1 cellular context compared by ENCODE assay signal in the genomic region with DNA sequence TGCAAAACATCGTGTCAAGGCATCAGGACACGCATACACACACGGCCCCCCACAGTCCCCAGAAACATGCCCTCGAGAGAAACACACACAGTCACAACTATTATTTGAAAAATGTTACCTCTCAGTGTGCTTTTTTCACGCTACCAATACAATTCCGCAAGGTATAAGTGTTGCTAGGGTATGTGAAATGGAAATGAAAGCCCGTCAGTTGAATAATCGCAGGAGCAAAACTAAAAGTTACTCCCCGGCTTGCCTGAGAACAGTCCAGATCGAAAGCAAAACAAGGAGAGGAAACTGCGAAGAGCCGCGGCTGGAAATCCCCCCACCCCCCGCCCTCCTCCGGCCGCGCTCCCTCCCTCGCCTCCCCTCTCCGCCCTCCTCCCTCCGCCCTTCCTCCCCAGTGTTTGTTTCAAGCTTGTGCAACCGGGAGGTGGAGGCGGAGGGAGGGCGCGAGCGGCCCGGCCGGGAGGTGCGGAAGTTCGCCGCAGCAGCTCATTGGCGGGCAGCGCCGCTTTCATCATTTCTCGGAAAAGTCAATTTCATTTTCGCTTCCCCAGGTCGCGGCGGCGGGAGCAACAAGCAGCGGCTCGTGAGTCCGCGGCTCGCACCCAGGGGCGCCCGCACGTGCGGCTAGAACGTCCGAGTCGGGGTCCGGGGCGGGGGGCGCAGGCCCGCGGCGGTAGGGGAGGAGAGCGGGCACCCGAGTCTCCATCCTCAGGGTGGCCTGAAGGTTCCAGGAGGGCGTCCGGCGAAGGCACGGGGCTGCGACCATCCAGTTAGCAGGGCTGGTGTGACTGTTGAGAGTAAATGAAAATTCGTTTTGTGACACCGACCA.
TF ChIP-seq lines count a peak whose summit lies in the region.

TSS of gene IRF2 (minus strand) at position 290 of the 835 bp plus-strand sequence. CDS start 45,486 bp downstream, outside the sequence.

TF ChIP-seq in K562, 482 proteins besides CTCF, POLR2A, EP300 and RAD21 (continued from another document and continues in another):
- no peak for TF ChIP-seq NFE2L1 (tag; IDR thresholded peaks at IDR 0.05; ENCODE audit: borderline replicate concordance, low read depth)
- TF ChIP-seq CBFA2T3 (IDR thresholded peaks at IDR 0.05) = no peak
- TF ChIP-seq MAZ (CRISPR knock-in tag; conservative IDR thresholded peaks at IDR 0.05 in 1 of 2, IDR thresholded peaks at IDR 0.05 in 1 of 2) = peak; percentile 91 to 97
- no peak for TF ChIP-seq NR1H2 (CRISPR knock-in tag; IDR thresholded peaks at IDR 0.05)
- TF ChIP-seq GTF2A2 (tag; IDR thresholded peaks at IDR 0.05) = no peak
- TF ChIP-seq CREM (IDR thresholded peaks at IDR 0.05; ENCODE audit: low read depth) = 0 out of 2 replicates have a peak, but pooled peaks have one; percentile 11
- no peak for TF ChIP-seq ZSCAN32 (CRISPR knock-in tag; IDR thresholded peaks at IDR 0.05)
- TF ChIP-seq SMARCE1 (IDR thresholded peaks at IDR 0.05) = no peak; the same call in 1 of the 2 replicates
- TF ChIP-seq, protein P1, sequence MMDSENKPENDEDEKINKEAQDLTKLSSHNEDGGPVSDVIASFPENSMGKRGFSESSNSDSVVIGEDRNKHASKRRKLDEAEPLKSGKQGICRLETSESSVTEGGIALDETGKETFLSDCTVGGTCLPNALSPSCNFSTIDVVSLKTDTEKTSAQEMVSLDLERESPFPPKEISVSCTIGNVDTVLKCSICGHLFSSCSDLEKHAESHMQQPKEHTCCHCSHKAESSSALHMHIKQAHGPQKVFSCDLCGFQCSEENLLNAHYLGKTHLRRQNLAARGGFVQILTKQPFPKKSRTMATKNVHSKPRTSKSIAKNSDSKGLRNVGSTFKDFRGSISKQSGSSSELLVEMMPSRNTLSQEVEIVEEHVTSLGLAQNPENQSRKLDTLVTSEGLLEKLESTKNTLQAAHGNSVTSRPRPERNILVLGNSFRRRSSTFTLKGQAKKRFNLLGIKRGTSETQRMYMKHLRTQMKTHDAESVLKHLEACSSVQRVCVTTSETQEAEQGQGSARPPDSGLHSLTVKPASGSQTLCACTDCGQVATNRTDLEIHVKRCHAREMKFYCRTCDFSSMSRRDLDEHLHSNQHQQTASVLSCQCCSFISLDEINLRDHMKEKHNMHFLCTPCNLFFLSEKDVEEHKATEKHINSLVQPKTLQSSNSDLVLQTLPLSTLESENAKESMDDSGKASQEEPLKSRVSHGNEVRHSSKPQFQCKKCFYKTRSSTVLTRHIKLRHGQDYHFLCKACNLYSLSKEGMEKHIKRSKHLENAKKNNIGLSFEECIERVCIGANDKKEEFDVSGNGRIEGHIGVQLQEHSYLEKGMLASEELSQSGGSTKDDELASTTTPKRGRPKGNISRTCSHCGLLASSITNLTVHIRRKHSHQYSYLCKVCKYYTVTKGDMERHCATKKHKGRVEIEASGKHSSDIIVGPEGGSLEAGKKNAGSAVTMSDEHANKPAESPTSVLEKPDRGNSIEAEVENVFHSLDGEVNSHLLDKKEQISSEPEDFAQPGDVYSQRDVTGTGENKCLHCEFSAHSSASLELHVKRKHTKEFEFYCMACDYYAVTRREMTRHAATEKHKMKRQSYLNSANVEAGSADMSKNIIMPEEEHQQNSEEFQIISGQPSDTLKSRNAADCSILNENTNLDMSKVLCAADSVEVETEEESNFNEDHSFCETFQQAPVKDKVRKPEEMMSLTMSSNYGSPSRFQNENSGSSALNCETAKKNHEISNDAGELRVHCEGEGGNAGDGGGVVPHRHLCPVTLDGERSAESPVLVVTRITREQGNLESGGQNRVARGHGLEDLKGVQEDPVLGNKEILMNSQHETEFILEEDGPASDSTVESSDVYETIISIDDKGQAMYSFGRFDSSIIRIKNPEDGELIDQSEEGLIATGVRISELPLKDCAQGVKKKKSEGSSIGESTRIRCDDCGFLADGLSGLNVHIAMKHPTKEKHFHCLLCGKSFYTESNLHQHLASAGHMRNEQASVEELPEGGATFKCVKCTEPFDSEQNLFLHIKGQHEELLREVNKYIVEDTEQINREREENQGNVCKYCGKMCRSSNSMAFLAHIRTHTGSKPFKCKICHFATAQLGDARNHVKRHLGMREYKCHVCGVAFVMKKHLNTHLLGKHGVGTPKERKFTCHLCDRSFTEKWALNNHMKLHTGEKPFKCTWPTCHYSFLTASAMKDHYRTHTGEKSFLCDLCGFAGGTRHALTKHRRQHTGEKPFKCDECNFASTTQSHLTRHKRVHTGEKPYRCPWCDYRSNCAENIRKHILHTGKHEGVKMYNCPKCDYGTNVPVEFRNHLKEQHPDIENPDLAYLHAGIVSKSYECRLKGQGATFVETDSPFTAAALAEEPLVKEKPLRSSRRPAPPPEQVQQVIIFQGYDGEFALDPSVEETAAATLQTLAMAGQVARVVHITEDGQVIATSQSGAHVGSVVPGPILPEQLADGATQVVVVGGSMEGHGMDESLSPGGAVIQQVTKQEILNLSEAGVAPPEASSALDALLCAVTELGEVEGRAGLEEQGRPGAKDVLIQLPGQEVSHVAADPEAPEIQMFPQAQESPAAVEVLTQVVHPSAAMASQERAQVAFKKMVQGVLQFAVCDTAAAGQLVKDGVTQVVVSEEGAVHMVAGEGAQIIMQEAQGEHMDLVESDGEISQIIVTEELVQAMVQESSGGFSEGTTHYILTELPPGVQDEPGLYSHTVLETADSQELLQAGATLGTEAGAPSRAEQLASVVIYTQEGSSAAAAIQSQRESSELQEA (IDR thresholded peaks at IDR 0.05; ENCODE audit: low read depth) = no peak
- no peak for TF ChIP-seq SREBF1 (IDR thresholded peaks at IDR 0.05; ENCODE audit: borderline replicate concordance, low read depth, low read length)
- TF ChIP-seq ZNF263 (CRISPR knock-in tag; IDR thresholded peaks at IDR 0.05; ENCODE audit: borderline replicate concordance) = peak; percentile 96
- no peak for TF ChIP-seq ZNF184 (CRISPR knock-in tag; IDR thresholded peaks at IDR 0.05)
- no peak for TF ChIP-seq HIVEP1 (CRISPR knock-in tag; IDR thresholded peaks at IDR 0.05)
- peak in 1 of 2 experiments; percentile 71; a peak in 1 of 4 replicates for TF ChIP-seq TBL1XR1 (IDR thresholded peaks at IDR 0.05; ENCODE audit: low read length in 2 of 2)
- TF ChIP-seq PHTF2 (CRISPR knock-in tag; IDR thresholded peaks at IDR 0.05) = no peak
- TF ChIP-seq, protein P2, sequence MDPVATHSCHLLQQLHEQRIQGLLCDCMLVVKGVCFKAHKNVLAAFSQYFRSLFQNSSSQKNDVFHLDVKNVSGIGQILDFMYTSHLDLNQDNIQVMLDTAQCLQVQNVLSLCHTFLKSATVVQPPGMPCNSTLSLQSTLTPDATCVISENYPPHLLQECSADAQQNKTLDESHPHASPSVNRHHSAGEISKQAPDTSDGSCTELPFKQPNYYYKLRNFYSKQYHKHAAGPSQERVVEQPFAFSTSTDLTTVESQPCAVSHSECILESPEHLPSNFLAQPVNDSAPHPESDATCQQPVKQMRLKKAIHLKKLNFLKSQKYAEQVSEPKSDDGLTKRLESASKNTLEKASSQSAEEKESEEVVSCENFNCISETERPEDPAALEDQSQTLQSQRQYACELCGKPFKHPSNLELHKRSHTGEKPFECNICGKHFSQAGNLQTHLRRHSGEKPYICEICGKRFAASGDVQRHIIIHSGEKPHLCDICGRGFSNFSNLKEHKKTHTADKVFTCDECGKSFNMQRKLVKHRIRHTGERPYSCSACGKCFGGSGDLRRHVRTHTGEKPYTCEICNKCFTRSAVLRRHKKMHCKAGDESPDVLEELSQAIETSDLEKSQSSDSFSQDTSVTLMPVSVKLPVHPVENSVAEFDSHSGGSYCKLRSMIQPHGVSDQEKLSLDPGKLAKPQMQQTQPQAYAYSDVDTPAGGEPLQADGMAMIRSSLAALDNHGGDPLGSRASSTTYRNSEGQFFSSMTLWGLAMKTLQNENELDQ (CRISPR knock-in tag; IDR thresholded peaks at IDR 0.05; ENCODE audit: borderline replicate concordance) = no peak
- no peak for TF ChIP-seq CHCHD3 (CRISPR knock-in tag; IDR thresholded peaks at IDR 0.05)
- TF ChIP-seq, protein P3, sequence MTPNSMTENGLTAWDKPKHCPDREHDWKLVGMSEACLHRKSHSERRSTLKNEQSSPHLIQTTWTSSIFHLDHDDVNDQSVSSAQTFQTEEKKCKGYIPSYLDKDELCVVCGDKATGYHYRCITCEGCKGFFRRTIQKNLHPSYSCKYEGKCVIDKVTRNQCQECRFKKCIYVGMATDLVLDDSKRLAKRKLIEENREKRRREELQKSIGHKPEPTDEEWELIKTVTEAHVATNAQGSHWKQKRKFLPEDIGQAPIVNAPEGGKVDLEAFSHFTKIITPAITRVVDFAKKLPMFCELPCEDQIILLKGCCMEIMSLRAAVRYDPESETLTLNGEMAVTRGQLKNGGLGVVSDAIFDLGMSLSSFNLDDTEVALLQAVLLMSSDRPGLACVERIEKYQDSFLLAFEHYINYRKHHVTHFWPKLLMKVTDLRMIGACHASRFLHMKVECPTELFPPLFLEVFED (CRISPR knock-in tag; conservative IDR thresholded peaks at IDR 0.05) = no peak
- TF ChIP-seq HDAC3 (IDR thresholded peaks at IDR 0.05; ENCODE audit: borderline replicate concordance, partially characterized antibody) = peak; percentile 37
- no peak for TF ChIP-seq TSC22D4 (tag; IDR thresholded peaks at IDR 0.05)
- no peak for TF ChIP-seq ZNF121 (CRISPR knock-in tag; conservative IDR thresholded peaks at IDR 0.05)
- no peak for TF ChIP-seq ZNF217 (CRISPR knock-in tag; IDR thresholded peaks at IDR 0.05)
- no peak for TF ChIP-seq SMARCB1 (IDR thresholded peaks at IDR 0.05; ENCODE audit: insufficient read length, low read depth)
- TF ChIP-seq RFX7 (CRISPR knock-in tag; IDR thresholded peaks at IDR 0.05) = no peak
- no peak for TF ChIP-seq NR3C1 (CRISPR knock-in tag; IDR thresholded peaks at IDR 0.05)
- TF ChIP-seq, protein P4, sequence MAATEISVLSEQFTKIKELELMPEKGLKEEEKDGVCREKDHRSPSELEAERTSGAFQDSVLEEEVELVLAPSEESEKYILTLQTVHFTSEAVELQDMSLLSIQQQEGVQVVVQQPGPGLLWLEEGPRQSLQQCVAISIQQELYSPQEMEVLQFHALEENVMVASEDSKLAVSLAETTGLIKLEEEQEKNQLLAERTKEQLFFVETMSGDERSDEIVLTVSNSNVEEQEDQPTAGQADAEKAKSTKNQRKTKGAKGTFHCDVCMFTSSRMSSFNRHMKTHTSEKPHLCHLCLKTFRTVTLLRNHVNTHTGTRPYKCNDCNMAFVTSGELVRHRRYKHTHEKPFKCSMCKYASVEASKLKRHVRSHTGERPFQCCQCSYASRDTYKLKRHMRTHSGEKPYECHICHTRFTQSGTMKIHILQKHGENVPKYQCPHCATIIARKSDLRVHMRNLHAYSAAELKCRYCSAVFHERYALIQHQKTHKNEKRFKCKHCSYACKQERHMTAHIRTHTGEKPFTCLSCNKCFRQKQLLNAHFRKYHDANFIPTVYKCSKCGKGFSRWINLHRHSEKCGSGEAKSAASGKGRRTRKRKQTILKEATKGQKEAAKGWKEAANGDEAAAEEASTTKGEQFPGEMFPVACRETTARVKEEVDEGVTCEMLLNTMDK (IDR thresholded peaks at IDR 0.05; ENCODE audit: borderline replicate concordance, insufficient read depth, low read depth, low read length, poor library complexity, severe bottlenecking) = no peak
- TF ChIP-seq CBX8 (IDR thresholded peaks at IDR 0.05; ENCODE audit: borderline replicate concordance, extremely low read depth, low read depth, low read length, poor library complexity, severe bottlenecking) = no peak
- TF ChIP-seq, protein P5, sequence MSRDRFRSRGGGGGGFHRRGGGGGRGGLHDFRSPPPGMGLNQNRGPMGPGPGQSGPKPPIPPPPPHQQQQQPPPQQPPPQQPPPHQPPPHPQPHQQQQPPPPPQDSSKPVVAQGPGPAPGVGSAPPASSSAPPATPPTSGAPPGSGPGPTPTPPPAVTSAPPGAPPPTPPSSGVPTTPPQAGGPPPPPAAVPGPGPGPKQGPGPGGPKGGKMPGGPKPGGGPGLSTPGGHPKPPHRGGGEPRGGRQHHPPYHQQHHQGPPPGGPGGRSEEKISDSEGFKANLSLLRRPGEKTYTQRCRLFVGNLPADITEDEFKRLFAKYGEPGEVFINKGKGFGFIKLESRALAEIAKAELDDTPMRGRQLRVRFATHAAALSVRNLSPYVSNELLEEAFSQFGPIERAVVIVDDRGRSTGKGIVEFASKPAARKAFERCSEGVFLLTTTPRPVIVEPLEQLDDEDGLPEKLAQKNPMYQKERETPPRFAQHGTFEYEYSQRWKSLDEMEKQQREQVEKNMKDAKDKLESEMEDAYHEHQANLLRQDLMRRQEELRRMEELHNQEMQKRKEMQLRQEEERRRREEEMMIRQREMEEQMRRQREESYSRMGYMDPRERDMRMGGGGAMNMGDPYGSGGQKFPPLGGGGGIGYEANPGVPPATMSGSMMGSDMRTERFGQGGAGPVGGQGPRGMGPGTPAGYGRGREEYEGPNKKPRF (IDR thresholded peaks at IDR 0.05; ENCODE audit: low read depth, low read length) = no peak
- TF ChIP-seq MCM5 (IDR thresholded peaks at IDR 0.05; ENCODE audit: low read depth) = no peak
- TF ChIP-seq SMAD3 (CRISPR knock-in tag; conservative IDR thresholded peaks at IDR 0.05) = no peak
- TF ChIP-seq SMARCA4 (IDR thresholded peaks at IDR 0.05) = no peak
- no peak for TF ChIP-seq TCF7L2 (IDR thresholded peaks at IDR 0.05; ENCODE audit: low read depth, low read length)
- TF ChIP-seq DDX20 (tag; IDR thresholded peaks at IDR 0.05; ENCODE audit: low read depth) = no peak
- TF ChIP-seq ZNF165 (CRISPR knock-in tag; IDR thresholded peaks at IDR 0.05; ENCODE audit: borderline replicate concordance) = no peak
- TF ChIP-seq DMBX1 (CRISPR knock-in tag; IDR thresholded peaks at IDR 0.05; ENCODE audit: borderline replicate concordance) = no peak
- peak in 1 of 2 experiments; percentile 68; a peak in 1 of 4 replicates for TF ChIP-seq SIN3A (IDR thresholded peaks at IDR 0.05; ENCODE audit: borderline replicate concordance in 2 of 2, control insufficient read depth in 1 of 2, low read depth in 2 of 2, low read length in 2 of 2)
- TF ChIP-seq ZNF780A (CRISPR knock-in tag; IDR thresholded peaks at IDR 0.05) = no peak
- TF ChIP-seq KDM2B (CRISPR knock-in tag; IDR thresholded peaks at IDR 0.05) = no peak
- no peak for TF ChIP-seq SP1 (CRISPR knock-in tag; IDR thresholded peaks at IDR 0.05)
- TF ChIP-seq, protein P6, sequence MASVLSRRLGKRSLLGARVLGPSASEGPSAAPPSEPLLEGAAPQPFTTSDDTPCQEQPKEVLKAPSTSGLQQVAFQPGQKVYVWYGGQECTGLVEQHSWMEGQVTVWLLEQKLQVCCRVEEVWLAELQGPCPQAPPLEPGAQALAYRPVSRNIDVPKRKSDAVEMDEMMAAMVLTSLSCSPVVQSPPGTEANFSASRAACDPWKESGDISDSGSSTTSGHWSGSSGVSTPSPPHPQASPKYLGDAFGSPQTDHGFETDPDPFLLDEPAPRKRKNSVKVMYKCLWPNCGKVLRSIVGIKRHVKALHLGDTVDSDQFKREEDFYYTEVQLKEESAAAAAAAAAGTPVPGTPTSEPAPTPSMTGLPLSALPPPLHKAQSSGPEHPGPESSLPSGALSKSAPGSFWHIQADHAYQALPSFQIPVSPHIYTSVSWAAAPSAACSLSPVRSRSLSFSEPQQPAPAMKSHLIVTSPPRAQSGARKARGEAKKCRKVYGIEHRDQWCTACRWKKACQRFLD (CRISPR knock-in tag; IDR thresholded peaks at IDR 0.05) = no peak
- TF ChIP-seq, protein P7, sequence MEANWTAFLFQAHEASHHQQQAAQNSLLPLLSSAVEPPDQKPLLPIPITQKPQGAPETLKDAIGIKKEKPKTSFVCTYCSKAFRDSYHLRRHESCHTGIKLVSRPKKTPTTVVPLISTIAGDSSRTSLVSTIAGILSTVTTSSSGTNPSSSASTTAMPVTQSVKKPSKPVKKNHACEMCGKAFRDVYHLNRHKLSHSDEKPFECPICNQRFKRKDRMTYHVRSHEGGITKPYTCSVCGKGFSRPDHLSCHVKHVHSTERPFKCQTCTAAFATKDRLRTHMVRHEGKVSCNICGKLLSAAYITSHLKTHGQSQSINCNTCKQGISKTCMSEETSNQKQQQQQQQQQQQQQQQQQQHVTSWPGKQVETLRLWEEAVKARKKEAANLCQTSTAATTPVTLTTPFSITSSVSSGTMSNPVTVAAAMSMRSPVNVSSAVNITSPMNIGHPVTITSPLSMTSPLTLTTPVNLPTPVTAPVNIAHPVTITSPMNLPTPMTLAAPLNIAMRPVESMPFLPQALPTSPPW (CRISPR knock-in tag; IDR thresholded peaks at IDR 0.05) = peak; percentile 99
